Comparison of ENCODE assay signal across 8 cellular contexts in genomic region chr6:32940656-32941411, GRCh38. TPM values are rescaled to one million over a fixed set of nuclear protein-coding genes. Genes with fewer than 3 reads are reported as not detected.
DNase-seq lines count a peak whose midpoint lies in the region; ATAC-seq, FAIRE-seq and TF ChIP-seq lines count a peak whose summit lies in the region.

Gene HLA-DMB (minus strand): TSS chr6:32941028. CDS start chr6:32940807, 221 bp downstream.

- no peak within 1 kb of the TSS for H3K9ac ChIP-seq in HUES48 (ENCODE audit: low read depth, low read length)
- peak within 1 kb of the TSS; percentile 96 for H3K9ac ChIP-seq in GM12878 (ENCODE audit: control insufficient read depth, insufficient read depth, low read length)

- TF ChIP-seq CTCF in GM12878 (IDR thresholded peaks at IDR 0.05 in 2 of 3, conservative IDR thresholded peaks at IDR 0.05 in 1 of 3; ENCODE audit: control insufficient read depth in 2 of 3, extremely low read depth in 1 of 3, insufficient read depth in 1 of 3, low read depth in 3 of 3, low read length in 3 of 3) = no peak
- no peak for TF ChIP-seq CTCF in hepatocyte (IDR thresholded peaks at IDR 0.05; ENCODE audit: poor library complexity)
- TF ChIP-seq CTCF in osteocyte (IDR thresholded peaks at IDR 0.05) = no peak

- RAD21 ChIA-PET in GM12878 (lab: Charles Lee; ENCODE audit: unreplicated experiment) = interaction anchor here (0.6 to 8.6 kb wide), 16 partner anchors 8 to 135 kb away, joined by 3 to 130 read pairs (median 12); partner anchors contain the start of genes BRD2, HLA-DMA, HLA-DPB1 and TAP2

- H3K4me3 Mint-ChIP-seq in osteocyte (ENCODE audit: unreplicated experiment) = no peak within 1 kb of the TSS

- BruUV-seq in GM12878 (replicated peaks; lab: Mats Ljungman, UMichigan) = no TSS peak

- H3K36me3 ChIP-seq in HUES48 (ENCODE audit: control insufficient read depth, insufficient read depth, low read length) (no peaks in the 10 kb centered on the region), GM12878 (ENCODE audit: control insufficient read depth in 2 of 2, insufficient read depth in 2 of 2, low read length in 1 of 2) (peaks cover 14 to 21% of the 10 kb centered on the region in 2 experiments; a peak in 3 of 4 replicates), hepatocyte (replicated peaks; ENCODE audit: insufficient read depth, low read depth) (no peaks in the 10 kb centered on the region)

- H3K9me3 Mint-ChIP-seq in osteocyte (ENCODE audit: unreplicated experiment) = no peaks in the 10 kb centered on the region

- peak within 1 kb of the TSS; percentile 81 for H3K4me2 ChIP-seq in GM12878 (ENCODE audit: control insufficient read depth, insufficient read depth)
- peak within 1 kb of the TSS; percentile 69 for H3K4me2 ChIP-seq in hepatocyte

- DNase-seq in GM04504 (ENCODE audit: low read depth) (peak; percentile 40), SKM-1 treated with dmso at 0.1 percent for 144 hours (lab: John Stamatoyannopoulos, UW; ENCODE audit: unreplicated experiment) (peak; percentile 69), GM12878 (ENCODE audit: low read depth, low spot score) (peak; percentile 97), hepatocyte (ENCODE audit: low spot score) (peak; percentile 83), putamen (ENCODE audit: low spot score) (peak; percentile 74), osteocyte (ENCODE audit: extremely low spot score, unreplicated experiment) (no peak)

- in situ Hi-C loops in GM12878 (cut with MboI) = loop anchor here (10.0 kb wide), 1 partner anchor 326 kb away; no protein-coding TSS in a partner anchor

- TF ChIP-seq RAD21 in GM12878 (IDR thresholded peaks at IDR 0.05; ENCODE audit: insufficient read depth, low read depth, low read length) = no peak

- H4K20me1 ChIP-seq in GM12878 (ENCODE audit: control insufficient read depth, insufficient read depth) (no peaks in the 10 kb centered on the region), hepatocyte (ENCODE audit: insufficient read depth, poor library complexity, severe bottlenecking) (no peaks in the 10 kb centered on the region)

- H3K79me2 ChIP-seq in GM12878 (ENCODE audit: control insufficient read depth, insufficient read depth, low read length) (peaks cover 48% of the 10 kb centered on the region), hepatocyte (no peaks in the 10 kb centered on the region)

- peak; percentile 71 for TF ChIP-seq POLR2A in GM12878 (IDR thresholded peaks at IDR 0.05; ENCODE audit: low read depth, low read length)

- H2AFZ ChIP-seq in GM12878 (ENCODE audit: control insufficient read depth, low read depth, low read length) (peak within 1 kb of the TSS; percentile 67), hepatocyte (peak within 1 kb of the TSS; percentile 14)

- H3K36me3 Mint-ChIP-seq in osteocyte (ENCODE audit: unreplicated experiment) = no peaks in the 10 kb centered on the region

- intact Hi-C loops in GM12878 (cut with micrococcal nuclease; ENCODE audit: unreplicated experiment) = loop anchor here (10.0 kb wide), 1 partner anchor 506 kb away; the partner anchor contains the start of gene HLA-DRA

- H3K27me3 ChIP-seq in HUES48 (ENCODE audit: control insufficient read depth, insufficient read depth, low read length) (peaks cover under 1% of the 10 kb centered on the region; the same call in 1 of the 2 replicates), GM12878 (replicated peaks in 1 of 2; ENCODE audit: control insufficient read depth in 2 of 2, insufficient read depth in 2 of 2, low read length in 1 of 2) (no peaks in the 10 kb centered on the region), hepatocyte (peaks cover 22% of the 10 kb centered on the region)

- ATAC-seq in GM21423 (IDR thresholded peaks at IDR 0.05; ENCODE audit: unreplicated experiment) (peak; percentile 38), GM12878 (peak; percentile 74)

- TF ChIP-seq EP300 in GM12878 (IDR thresholded peaks at IDR 0.05; ENCODE audit: borderline replicate concordance in 1 of 2, control insufficient read depth in 1 of 2, low read depth in 2 of 2, low read length in 2 of 2) = no peak

- peak within 1 kb of the TSS; percentile 51 for H3K4me3 ChIP-seq in HUES48 (ENCODE audit: low read depth, low read length)
- H3K4me3 ChIP-seq in GM12878 = peak within 1 kb of the TSS; percentile 79
- no peak within 1 kb of the TSS for H3K4me3 ChIP-seq in hepatocyte

- H3K4me1 ChIP-seq in HUES48 (ENCODE audit: control insufficient read depth, insufficient read depth, low read length) (peaks cover 13% of the 10 kb centered on the region; the same call in 1 of the 2 replicates), GM12878 (ENCODE audit: control insufficient read depth, insufficient read depth, low read length) (peaks cover 42% of the 10 kb centered on the region), hepatocyte (ENCODE audit: insufficient read depth) (no peaks in the 10 kb centered on the region)

- FAIRE-seq in GM12878 (lab: Jason Lieb, UNC) = peak; percentile 57

- peaks cover 89% of the 10 kb centered on the region for H3K27me3 Mint-ChIP-seq in osteocyte (ENCODE audit: unreplicated experiment)

- H3K9me2 ChIP-seq in hepatocyte (replicated peaks; ENCODE audit: insufficient read depth) = no peaks in the 10 kb centered on the region

- SMC1A ChIA-PET in GM12878 (lab: Charles Lee; ENCODE audit: uncharacterized antibody, unreplicated experiment) = interaction anchor here (0.9 to 15.9 kb wide), 11 partner anchors 7 to 46 kb away, joined by 3 to 354 read pairs (median 5); partner anchors contain the start of genes BRD2 and HLA-DMA

- no peak within 1 kb of the TSS for H3K27ac Mint-ChIP-seq in osteocyte (ENCODE audit: unreplicated experiment)

- POLR2A ChIA-PET in GM12878 (lab: Charles Lee) = interaction anchor here (0.5 to 10.8 kb wide), 20 partner anchors 10 to 220 kb away, joined by 3 to 270 read pairs (median 4); partner anchors contain the start of genes BRD2, HLA-DMA, HLA-DPA1 and PSMB9

- CTCF ChIA-PET in GM12878 (lab: Yijun Ruan, JAX) = interaction anchor here (0.7 to 15.9 kb wide), 16 partner anchors 8 to 120 kb away, joined by 3 to 532 read pairs (median 6); partner anchors contain the start of genes BRD2, HLA-DMA and TAP2

- H3K27ac ChIP-seq in HUES48 (ENCODE audit: low read depth, low read length) (no peak within 1 kb of the TSS), GM12878 (ENCODE audit: control insufficient read depth, insufficient read depth) (peak within 1 kb of the TSS; percentile 96), hepatocyte (no peak within 1 kb of the TSS)

- no peaks in the 10 kb centered on the region for H3K9me3 ChIP-seq in HUES48 (ENCODE audit: control insufficient read depth, insufficient read depth, low read length)
- H3K9me3 ChIP-seq in GM12878 (replicated peaks; ENCODE audit: control insufficient read depth, insufficient read depth, low read length) = no peaks in the 10 kb centered on the region
- H3K9me3 ChIP-seq in hepatocyte (ENCODE audit: low read depth) = no peaks in the 10 kb centered on the region

- no peaks in the 10 kb centered on the region for H3K4me1 Mint-ChIP-seq in osteocyte (ENCODE audit: unreplicated experiment)

- WGBS in GM12878 (ENCODE audit: insufficient coverage, insufficient replicate concordance, low lambda C conversion rate, missing lambda C conversion rate) = 1% methylated on average over 10 of the region's 10 CpGs
- 49% methylated on average over 9 of the region's 10 CpGs for WGBS in hepatocyte (ENCODE audit: low lambda C conversion rate, missing lambda C conversion rate)

TF ChIP-seq in GM12878, 131 proteins besides CTCF, POLR2A, EP300 and RAD21 (continues in another document):
- no peak for TF ChIP-seq SPI1 (IDR thresholded peaks at IDR 0.05; ENCODE audit: borderline replicate concordance, insufficient read depth, low read depth, low read length)
- no peak for TF ChIP-seq JUNB (IDR thresholded peaks at IDR 0.05)
- TF ChIP-seq BCL11A (IDR thresholded peaks at IDR 0.05; ENCODE audit: low read depth, low read length) = no peak
- TF ChIP-seq NFYA (IDR thresholded peaks at IDR 0.05; ENCODE audit: borderline replicate concordance, low read depth, low read length) = no peak
- TF ChIP-seq SMAD5 (IDR thresholded peaks at IDR 0.05; ENCODE audit: low read depth) = peak; percentile 87
- TF ChIP-seq POU2F2 (IDR thresholded peaks at IDR 0.05; ENCODE audit: borderline replicate concordance, low read depth, low read length) = peak; percentile 55; the same call in 1 of the 3 replicates
- TF ChIP-seq TAF1 (IDR thresholded peaks at IDR 0.05; ENCODE audit: borderline replicate concordance, low read depth, low read length) = peak; percentile 75; the same call in 1 of the 2 replicates
- no peak for TF ChIP-seq SUPT20H (IDR thresholded peaks at IDR 0.05; ENCODE audit: borderline replicate concordance, control insufficient read depth, low read depth, low read length)
- TF ChIP-seq SP1 (IDR thresholded peaks at IDR 0.05; ENCODE audit: low read depth, low read length) = peak; percentile 40
- peak; percentile 98 for TF ChIP-seq CREM (IDR thresholded peaks at IDR 0.05; ENCODE audit: low read depth)
- peak in 1 of 2 experiments; percentile 89; a peak in 1 of 4 replicates for TF ChIP-seq CEBPB (IDR thresholded peaks at IDR 0.05; ENCODE audit: borderline replicate concordance in 1 of 2, low read depth in 2 of 2, low read length in 2 of 2)
- TF ChIP-seq CREB1 (IDR thresholded peaks at IDR 0.05; ENCODE audit: low read depth) = peak; percentile 99

RNA-seq across cellular contexts. Expression of gene HLA-DMB, which starts in this region (rescaled TPM):
- 54.4 and 59.2 TPM in 2 replicates for total RNA-seq in GM12878 (2013; cell fraction: nucleolus; rRNA removed)
- total RNA-seq in GM12878 (2014; rRNA removed) (141 and 149 TPM in 2 replicates), GM12878 (2014; rRNA removed; fragmentation: Illumina TruSeq; extraction: Trizol) (117 and 120 TPM in 2 replicates), GM12878 (2021) (106 and 114 TPM in 2 replicates), hepatocyte (1.00 and 1.0 TPM in 2 replicates), osteocyte (not detected in 2 replicates)
- 240 TPM for polyA plus RNA-seq in GM12878 (2011; ENCODE audit: low read depth)
- polyA plus RNA-seq in GM12878 (2011; rRNA removed) (140 and 173 TPM in 2 replicates), GM12878 (2014; fragmentation: Illumina TruSeq; extraction: Trizol) (136 and 158 TPM in 2 replicates), GM12878 (2014; fragmentation: Nextera tagmentation; extraction: Ambion mirVana) (100 to 1,000 TPM; 117 to 170 TPM), GM12878 (2014; rRNA removed) (114 and 116 TPM in 2 replicates), GM12878 (2016; fragmentation: Nextera tagmentation; extraction: Ambion mirVana) (100 to 1,000 TPM; 160 to 168 TPM), hepatocyte (1.7 TPM in 1 of 2 replicates, not detected in the other)
- polyA plus RNA-seq in GM12878 (2011; cell fraction: cytosol; rRNA removed) = 172 and 198 TPM in 2 replicates
- polyA plus RNA-seq in GM12878 (2011; cell fraction: nucleus; rRNA removed) = 112 and 122 TPM in 2 replicates
- polyA plus RNA-seq in GM12878 (2012) = 162 and 237 TPM in 2 replicates
- 91.9 and 112 TPM in 2 replicates for polyA minus RNA-seq in GM12878 (2011; rRNA and poly(A)+ RNA removed)
- polyA minus RNA-seq in GM12878 (2011; cell fraction: cytosol; rRNA and poly(A)+ RNA removed) = 22.9 and 33.3 TPM in 2 replicates
- polyA minus RNA-seq in GM12878 (2011; cell fraction: nucleus; rRNA and poly(A)+ RNA removed) = 25.1 and 32.0 TPM in 2 replicates

Comparison
In these comparisons a context has a peak if more than half of its experiments do, and no peak if none do; other contexts are left out.
1. RNA of gene HLA-DMB (total RNA-seq): 54.4 to 149 TPM in GM12878; 1.00 to 1.0 TPM in hepatocyte and not detected in osteocyte; every median in the first group is over 10 times any median in the second.
2. RNA of gene HLA-DMB (polyA plus RNA-seq): 112 to 240 TPM in GM12878; 1.7 TPM in hepatocyte; every median in the first group is over 10 times any median in the second.